29 cellular contexts compared by ENCODE assay signal in the genomic region with DNA sequence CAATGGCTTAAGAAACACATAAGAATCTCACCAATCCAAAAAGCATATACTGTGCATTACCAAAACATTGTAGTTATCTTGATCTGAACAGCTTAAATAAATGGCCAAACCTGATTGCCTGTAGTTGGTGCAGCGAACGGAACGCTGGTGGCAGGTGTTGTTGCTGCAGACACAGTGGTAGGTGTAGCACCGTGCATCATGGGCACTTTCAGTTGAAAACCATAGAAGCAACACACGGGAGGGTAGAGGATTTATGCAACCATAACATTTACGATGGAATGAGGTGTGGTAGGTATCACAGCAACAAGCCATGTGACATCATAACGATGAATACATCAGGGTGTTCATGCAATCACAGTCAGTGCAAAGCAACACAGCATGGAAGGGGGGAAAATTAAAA.
"Had no signal": no experiment of that assay in that cellular context is flagged by ENCODE, and none has a peak within 500 bp of the region (broad histone marks: within the 10 kb centered on the region; RNA-seq: fewer than 3 reads in every experiment).

No MANE protein-coding gene starts in this region.

- H3K36me3 Mint-ChIP-seq: stimulated activated effector memory CD8-positive, alpha-beta T cell treated with anti-CD3 and anti-CD28 coated beads, Interleukin-12 subunit alpha, Interleukin-12 subunit beta, amount 100 ng/mL, for 72 hours had no signal

- H3K4me3 ChIP-seq: stomach, suprapubic skin, testis, thoracic aorta, thyroid gland, tibial artery, tibial nerve, transverse colon, upper lobe of left lung, upper lobe of right lung, uterus, vagina had no signal

- DNase-seq: stimulated activated CD4-positive, alpha-beta T cell treated with anti-CD3 and anti-CD28 coated beads, Interleukin-2, amount 100 ng/mL, for 24 hours; stimulated activated CD4-positive, alpha-beta T cell treated with anti-CD3 and anti-CD28 coated beads, Interleukin-2, amount 100 ng/mL, for 48 hours; stimulated activated CD4-positive, alpha-beta T cell treated with anti-CD3 and anti-CD28 coated beads, Interleukin-4, amount 100 ng/mL, for 1 hour; stimulated activated CD4-positive, alpha-beta T cell treated with anti-CD3 and anti-CD28 coated beads, Interleukin-4, amount 100 ng/mL, for 24 hours; stimulated activated CD4-positive, alpha-beta T cell treated with anti-CD3 and anti-CD28 coated beads, Interleukin-4, amount 100 ng/mL, for 4 hours; stimulated activated CD8-positive, alpha-beta memory T cell treated with anti-CD3 and anti-CD28 coated beads, Interleukin-4, amount 100 ng/mL, for 48 hours; stimulated activated naive B cell treated with anti-CD40 and anti-IgM and Interleukin-4, amounts not matched to agents 10 μg/mL and 1 μg/mL and 100 μg/mL, for 72 hours; stimulated activated naive CD4-positive, alpha-beta T cell; stimulated activated naive CD4-positive, alpha-beta T cell treated with Interleukin-2 at 50 U/mL for 16 hours; stimulated activated naive CD8-positive, alpha-beta T cell treated with anti-CD3 and anti-CD28 coated beads, Interleukin-15, amount 100 ng/mL, for 72 hours; stimulated activated naive CD8-positive, alpha-beta T cell treated with anti-CD3 and anti-CD28 coated beads, Interleukin-15, Interleukin-2, amounts not matched to agents 100 U/mL and 50 U/mL, for 24 hours; stomach; substantia nigra; testis; thyroid gland; tibial artery; transverse colon; upper lobe of left lung; upper lobe of right lung; uterus had no signal

- H3K9me3 Mint-ChIP-seq: stimulated activated effector memory CD8-positive, alpha-beta T cell treated with anti-CD3 and anti-CD28 coated beads, Interleukin-12 subunit alpha, Interleukin-12 subunit beta, amount 100 ng/mL, for 72 hours; stimulated activated memory B cell treated with anti-CD40 and anti-IgM and Interleukin-4, amounts not matched to agents 10 μg/mL and 1 μg/mL and 100 μg/mL, for 72 hours; stimulated activated naive B cell treated with anti-CD40 and anti-IgM and Interleukin-4, amounts not matched to agents 10 μg/mL and 1 μg/mL and 100 μg/mL, for 72 hours; stimulated activated naive CD8-positive, alpha-beta T cell treated with anti-CD3 and anti-CD28 coated beads, Interleukin-15, amount 100 ng/mL, for 72 hours; stimulated activated naive CD8-positive, alpha-beta T cell treated with anti-CD3 and anti-CD28 coated beads, Interleukin-15, Interleukin-2, amounts not matched to agents 100 ng/mL and 50 ng/mL, for 24 hours; type B pancreatic cell had no signal

- ATAC-seq: stimulated activated effector memory CD8-positive, alpha-beta T cell treated with anti-CD3 and anti-CD28 coated beads, Interleukin-12 subunit alpha, Interleukin-12 subunit beta, amount 100 ng/mL, for 72 hours; stimulated activated memory B cell treated with anti-CD40 and anti-IgM and Interleukin-4, amounts not matched to agents 10 μg/mL and 1 μg/mL and 100 μg/mL, for 72 hours; stimulated activated naive B cell treated with anti-CD40 and anti-IgM and Interleukin-4, amounts not matched to agents 10 μg/mL and 1 μg/mL and 100 μg/mL, for 72 hours; stimulated activated naive CD8-positive, alpha-beta T cell treated with anti-CD3 and anti-CD28 coated beads, Interleukin-15, amount 100 ng/mL, for 72 hours; stimulated activated naive CD8-positive, alpha-beta T cell treated with anti-CD3 and anti-CD28 coated beads, Interleukin-15, Interleukin-2, amounts not matched to agents 100 U/mL and 50 U/mL, for 24 hours; upper lobe of right lung had no signal

- H3K4me3 Mint-ChIP-seq: stimulated activated effector memory CD8-positive, alpha-beta T cell treated with anti-CD3 and anti-CD28 coated beads, Interleukin-12 subunit alpha, Interleukin-12 subunit beta, amount 100 ng/mL, for 72 hours; stimulated activated memory B cell treated with anti-CD40 and anti-IgM and Interleukin-4, amounts not matched to agents 10 μg/mL and 1 μg/mL and 100 μg/mL, for 72 hours; stimulated activated naive B cell treated with anti-CD40 and anti-IgM and Interleukin-4, amounts not matched to agents 10 μg/mL and 1 μg/mL and 100 μg/mL, for 72 hours; stimulated activated naive CD8-positive, alpha-beta T cell treated with anti-CD3 and anti-CD28 coated beads, Interleukin-15, amount 100 ng/mL, for 72 hours; stimulated activated naive CD8-positive, alpha-beta T cell treated with anti-CD3 and anti-CD28 coated beads, Interleukin-15, Interleukin-2, amounts not matched to agents 100 ng/mL and 50 ng/mL, for 24 hours; type B pancreatic cell had no signal

- H3K27ac ChIP-seq: stomach, suprapubic skin, testis, thoracic aorta, thyroid gland, tibial artery, tibial nerve, transverse colon, upper lobe of left lung, upper lobe of right lung, uterus, vagina had no signal

- H3K36me3 ChIP-seq: stomach, suprapubic skin, thoracic aorta, thyroid gland, tibial artery, tibial nerve, transverse colon, upper lobe of left lung, upper lobe of right lung, uterus, vagina had no signal

- H3K27me3 Mint-ChIP-seq: stimulated activated memory B cell treated with anti-CD40 and anti-IgM and Interleukin-4, amounts not matched to agents 10 μg/mL and 1 μg/mL and 100 μg/mL, for 72 hours; stimulated activated naive CD8-positive, alpha-beta T cell treated with anti-CD3 and anti-CD28 coated beads, Interleukin-15, amount 100 ng/mL, for 72 hours; stimulated activated naive CD8-positive, alpha-beta T cell treated with anti-CD3 and anti-CD28 coated beads, Interleukin-15, Interleukin-2, amounts not matched to agents 100 ng/mL and 50 ng/mL, for 24 hours; type B pancreatic cell had no signal

- H3K27me3 ChIP-seq: stomach, suprapubic skin, testis, thyroid gland, tibial artery, transverse colon, upper lobe of left lung, upper lobe of right lung, uterus, vagina had no signal

- H3K9me3 ChIP-seq: stomach, suprapubic skin, testis, thoracic aorta, thyroid gland, tibial artery, tibial nerve, transverse colon, upper lobe of left lung, upper lobe of right lung, uterus, vagina had no signal

- H3K4me1 ChIP-seq: stomach, suprapubic skin, testis, thyroid gland, tibial artery, tibial nerve, transverse colon, upper lobe of left lung, upper lobe of right lung, vagina had no signal

- H3K27ac Mint-ChIP-seq: stimulated activated effector memory CD8-positive, alpha-beta T cell treated with anti-CD3 and anti-CD28 coated beads, Interleukin-12 subunit alpha, Interleukin-12 subunit beta, amount 100 ng/mL, for 72 hours; stimulated activated memory B cell treated with anti-CD40 and anti-IgM and Interleukin-4, amounts not matched to agents 10 μg/mL and 1 μg/mL and 100 μg/mL, for 72 hours; stimulated activated naive B cell treated with anti-CD40 and anti-IgM and Interleukin-4, amounts not matched to agents 10 μg/mL and 1 μg/mL and 100 μg/mL, for 72 hours; stimulated activated naive CD8-positive, alpha-beta T cell treated with anti-CD3 and anti-CD28 coated beads, Interleukin-15, Interleukin-2, amounts not matched to agents 100 ng/mL and 50 ng/mL, for 24 hours; type B pancreatic cell had no signal

- FAIRE-seq: urothelium cell line had no signal

- H3K4me1 Mint-ChIP-seq: stimulated activated effector memory CD8-positive, alpha-beta T cell treated with anti-CD3 and anti-CD28 coated beads, Interleukin-12 subunit alpha, Interleukin-12 subunit beta, amount 100 ng/mL, for 72 hours; stimulated activated memory B cell treated with anti-CD40 and anti-IgM and Interleukin-4, amounts not matched to agents 10 μg/mL and 1 μg/mL and 100 μg/mL, for 72 hours; stimulated activated naive CD8-positive, alpha-beta T cell treated with anti-CD3 and anti-CD28 coated beads, Interleukin-15, amount 100 ng/mL, for 72 hours had no signal
